Comparison of ENCODE assay signal across 1 cellular context in the genomic region with DNA sequence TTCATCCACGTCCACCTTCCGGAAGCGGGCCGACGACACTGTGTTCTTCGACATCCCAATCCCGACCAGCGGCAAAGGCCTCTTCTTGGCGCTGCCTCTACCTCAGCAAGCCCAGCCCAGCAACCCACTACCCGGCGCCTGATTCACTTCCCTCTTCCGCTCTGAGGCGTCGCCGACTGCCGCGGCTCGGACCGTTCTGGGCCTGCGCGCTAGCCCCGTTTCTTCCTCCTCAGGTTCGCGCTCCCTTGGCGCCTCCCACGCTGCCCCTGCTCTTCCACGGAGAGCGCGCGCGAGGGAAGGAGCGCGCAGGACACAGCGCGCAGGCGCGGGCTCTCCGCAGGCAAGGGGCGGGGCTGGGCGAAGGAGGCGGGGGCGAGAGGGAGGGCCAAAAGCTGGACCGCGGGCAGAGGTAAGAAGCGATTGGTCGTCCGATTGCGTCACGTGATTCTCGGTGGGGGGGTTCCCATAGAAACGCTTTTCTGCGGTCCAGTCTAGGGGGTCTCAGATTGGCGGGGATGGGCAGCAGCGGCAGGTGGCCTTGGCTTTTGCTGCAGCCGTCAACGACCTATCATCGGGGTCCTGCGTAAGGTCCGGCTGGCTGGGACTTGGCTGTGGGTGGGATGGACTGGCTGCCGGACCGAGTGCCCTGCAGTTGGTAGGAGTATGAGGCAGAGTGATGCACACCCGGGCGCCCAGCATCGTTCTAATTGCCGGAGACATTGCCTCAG.
TF ChIP-seq lines count a peak whose summit lies in the region.

A gene (minus strand): TSS at position 178 of the 728 bp plus-strand sequence. CDS start 124 bp downstream, at position 54.

TF ChIP-seq in WTC11, 78 proteins besides CTCF, POLR2A, EP300 and RAD21 (continued from another document):
- TF ChIP-seq, protein P1, sequence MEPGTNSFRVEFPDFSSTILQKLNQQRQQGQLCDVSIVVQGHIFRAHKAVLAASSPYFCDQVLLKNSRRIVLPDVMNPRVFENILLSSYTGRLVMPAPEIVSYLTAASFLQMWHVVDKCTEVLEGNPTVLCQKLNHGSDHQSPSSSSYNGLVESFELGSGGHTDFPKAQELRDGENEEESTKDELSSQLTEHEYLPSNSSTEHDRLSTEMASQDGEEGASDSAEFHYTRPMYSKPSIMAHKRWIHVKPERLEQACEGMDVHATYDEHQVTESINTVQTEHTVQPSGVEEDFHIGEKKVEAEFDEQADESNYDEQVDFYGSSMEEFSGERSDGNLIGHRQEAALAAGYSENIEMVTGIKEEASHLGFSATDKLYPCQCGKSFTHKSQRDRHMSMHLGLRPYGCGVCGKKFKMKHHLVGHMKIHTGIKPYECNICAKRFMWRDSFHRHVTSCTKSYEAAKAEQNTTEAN (CRISPR knock-in tag; IDR thresholded peaks at IDR 0.05) = no peak
- TF ChIP-seq, protein P2, sequence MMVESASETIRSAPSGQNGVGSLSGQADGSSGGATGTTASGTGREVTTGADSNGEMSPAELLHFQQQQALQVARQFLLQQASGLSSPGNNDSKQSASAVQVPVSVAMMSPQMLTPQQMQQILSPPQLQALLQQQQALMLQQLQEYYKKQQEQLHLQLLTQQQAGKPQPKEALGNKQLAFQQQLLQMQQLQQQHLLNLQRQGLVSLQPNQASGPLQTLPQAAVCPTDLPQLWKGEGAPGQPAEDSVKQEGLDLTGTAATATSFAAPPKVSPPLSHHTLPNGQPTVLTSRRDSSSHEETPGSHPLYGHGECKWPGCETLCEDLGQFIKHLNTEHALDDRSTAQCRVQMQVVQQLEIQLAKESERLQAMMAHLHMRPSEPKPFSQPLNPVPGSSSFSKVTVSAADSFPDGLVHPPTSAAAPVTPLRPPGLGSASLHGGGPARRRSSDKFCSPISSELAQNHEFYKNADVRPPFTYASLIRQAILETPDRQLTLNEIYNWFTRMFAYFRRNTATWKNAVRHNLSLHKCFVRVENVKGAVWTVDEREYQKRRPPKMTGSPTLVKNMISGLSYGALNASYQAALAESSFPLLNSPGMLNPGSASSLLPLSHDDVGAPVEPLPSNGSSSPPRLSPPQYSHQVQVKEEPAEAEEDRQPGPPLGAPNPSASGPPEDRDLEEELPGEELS (CRISPR knock-in tag; IDR thresholded peaks at IDR 0.05) = 0 out of 2 replicates have a peak, but pooled peaks have one; percentile 56
- TF ChIP-seq, protein P3, sequence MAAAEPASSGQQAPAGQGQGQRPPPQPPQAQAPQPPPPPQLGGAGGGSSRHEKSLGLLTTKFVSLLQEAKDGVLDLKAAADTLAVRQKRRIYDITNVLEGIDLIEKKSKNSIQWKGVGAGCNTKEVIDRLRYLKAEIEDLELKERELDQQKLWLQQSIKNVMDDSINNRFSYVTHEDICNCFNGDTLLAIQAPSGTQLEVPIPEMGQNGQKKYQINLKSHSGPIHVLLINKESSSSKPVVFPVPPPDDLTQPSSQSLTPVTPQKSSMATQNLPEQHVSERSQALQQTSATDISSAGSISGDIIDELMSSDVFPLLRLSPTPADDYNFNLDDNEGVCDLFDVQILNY (CRISPR knock-in tag; IDR thresholded peaks at IDR 0.05) = no peak
- peak; percentile 48; the same call in 1 of the 2 replicates for TF ChIP-seq MYBL2 (CRISPR knock-in tag; IDR thresholded peaks at IDR 0.05)
- TF ChIP-seq ZNF219 (CRISPR knock-in tag; IDR thresholded peaks at IDR 0.05; ENCODE audit: borderline replicate concordance) = no peak
- TF ChIP-seq ZNF263 (CRISPR knock-in tag; IDR thresholded peaks at IDR 0.05; ENCODE audit: low read depth) = no peak
- TF ChIP-seq FOXP1 (CRISPR knock-in tag; IDR thresholded peaks at IDR 0.05; ENCODE audit: borderline replicate concordance) = peak; percentile 54; the same call in 1 of the 2 replicates
- 0 out of 2 replicates have a peak, but pooled peaks have one; percentile 61 for TF ChIP-seq ZNF232 (CRISPR knock-in tag; IDR thresholded peaks at IDR 0.05)
- TF ChIP-seq, protein P4, sequence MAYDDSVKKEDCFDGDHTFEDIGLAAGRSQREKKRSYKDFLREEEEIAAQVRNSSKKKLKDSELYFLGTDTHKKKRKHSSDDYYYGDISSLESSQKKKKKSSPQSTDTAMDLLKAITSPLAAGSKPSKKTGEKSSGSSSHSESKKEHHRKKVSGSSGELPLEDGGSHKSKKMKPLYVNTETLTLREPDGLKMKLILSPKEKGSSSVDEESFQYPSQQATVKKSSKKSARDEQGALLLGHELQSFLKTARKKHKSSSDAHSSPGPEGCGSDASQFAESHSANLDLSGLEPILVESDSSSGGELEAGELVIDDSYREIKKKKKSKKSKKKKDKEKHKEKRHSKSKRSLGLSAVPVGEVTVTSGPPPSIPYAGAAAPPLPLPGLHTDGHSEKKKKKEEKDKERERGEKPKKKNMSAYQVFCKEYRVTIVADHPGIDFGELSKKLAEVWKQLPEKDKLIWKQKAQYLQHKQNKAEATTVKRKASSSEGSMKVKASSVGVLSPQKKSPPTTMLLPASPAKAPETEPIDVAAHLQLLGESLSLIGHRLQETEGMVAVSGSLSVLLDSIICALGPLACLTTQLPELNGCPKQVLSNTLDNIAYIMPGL (CRISPR knock-in tag; IDR thresholded peaks at IDR 0.05) = peak; percentile 79; the same call in 1 of the 2 replicates
- TF ChIP-seq, protein P5, sequence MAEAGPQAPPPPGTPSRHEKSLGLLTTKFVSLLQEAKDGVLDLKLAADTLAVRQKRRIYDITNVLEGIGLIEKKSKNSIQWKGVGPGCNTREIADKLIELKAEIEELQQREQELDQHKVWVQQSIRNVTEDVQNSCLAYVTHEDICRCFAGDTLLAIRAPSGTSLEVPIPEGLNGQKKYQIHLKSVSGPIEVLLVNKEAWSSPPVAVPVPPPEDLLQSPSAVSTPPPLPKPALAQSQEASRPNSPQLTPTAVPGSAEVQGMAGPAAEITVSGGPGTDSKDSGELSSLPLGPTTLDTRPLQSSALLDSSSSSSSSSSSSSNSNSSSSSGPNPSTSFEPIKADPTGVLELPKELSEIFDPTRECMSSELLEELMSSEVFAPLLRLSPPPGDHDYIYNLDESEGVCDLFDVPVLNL (CRISPR knock-in tag; IDR thresholded peaks at IDR 0.05; ENCODE audit: borderline replicate concordance, low read depth) = 0 out of 2 replicates have a peak, but pooled peaks have one; percentile 24
- TF ChIP-seq OVOL2 (CRISPR knock-in tag; IDR thresholded peaks at IDR 0.05; ENCODE audit: borderline replicate concordance) = no peak
- TF ChIP-seq, protein P6, sequence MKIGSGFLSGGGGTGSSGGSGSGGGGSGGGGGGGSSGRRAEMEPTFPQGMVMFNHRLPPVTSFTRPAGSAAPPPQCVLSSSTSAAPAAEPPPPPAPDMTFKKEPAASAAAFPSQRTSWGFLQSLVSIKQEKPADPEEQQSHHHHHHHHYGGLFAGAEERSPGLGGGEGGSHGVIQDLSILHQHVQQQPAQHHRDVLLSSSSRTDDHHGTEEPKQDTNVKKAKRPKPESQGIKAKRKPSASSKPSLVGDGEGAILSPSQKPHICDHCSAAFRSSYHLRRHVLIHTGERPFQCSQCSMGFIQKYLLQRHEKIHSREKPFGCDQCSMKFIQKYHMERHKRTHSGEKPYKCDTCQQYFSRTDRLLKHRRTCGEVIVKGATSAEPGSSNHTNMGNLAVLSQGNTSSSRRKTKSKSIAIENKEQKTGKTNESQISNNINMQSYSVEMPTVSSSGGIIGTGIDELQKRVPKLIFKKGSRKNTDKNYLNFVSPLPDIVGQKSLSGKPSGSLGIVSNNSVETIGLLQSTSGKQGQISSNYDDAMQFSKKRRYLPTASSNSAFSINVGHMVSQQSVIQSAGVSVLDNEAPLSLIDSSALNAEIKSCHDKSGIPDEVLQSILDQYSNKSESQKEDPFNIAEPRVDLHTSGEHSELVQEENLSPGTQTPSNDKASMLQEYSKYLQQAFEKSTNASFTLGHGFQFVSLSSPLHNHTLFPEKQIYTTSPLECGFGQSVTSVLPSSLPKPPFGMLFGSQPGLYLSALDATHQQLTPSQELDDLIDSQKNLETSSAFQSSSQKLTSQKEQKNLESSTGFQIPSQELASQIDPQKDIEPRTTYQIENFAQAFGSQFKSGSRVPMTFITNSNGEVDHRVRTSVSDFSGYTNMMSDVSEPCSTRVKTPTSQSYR (CRISPR knock-in tag; IDR thresholded peaks at IDR 0.05) = no peak; the same call in 1 of the 2 replicates
- TF ChIP-seq RELA (CRISPR knock-in tag; IDR thresholded peaks at IDR 0.05; ENCODE audit: borderline replicate concordance) = no peak
- TF ChIP-seq CREM (CRISPR knock-in tag; IDR thresholded peaks at IDR 0.05) = 0 out of 2 replicates have a peak, but pooled peaks have one; percentile 4
- TF ChIP-seq KAT7 (CRISPR knock-in tag; IDR thresholded peaks at IDR 0.05; ENCODE audit: borderline replicate concordance) = no peak
- TF ChIP-seq ZNF416 (CRISPR knock-in tag; IDR thresholded peaks at IDR 0.05) = no peak
- TF ChIP-seq SP1 (CRISPR knock-in tag; conservative IDR thresholded peaks at IDR 0.05) = peak; percentile 79
TF ChIP-seq in WTC11: peak in this region for 17.
